ENCODE assay signal across 7 cellular contexts in the genomic region with DNA sequence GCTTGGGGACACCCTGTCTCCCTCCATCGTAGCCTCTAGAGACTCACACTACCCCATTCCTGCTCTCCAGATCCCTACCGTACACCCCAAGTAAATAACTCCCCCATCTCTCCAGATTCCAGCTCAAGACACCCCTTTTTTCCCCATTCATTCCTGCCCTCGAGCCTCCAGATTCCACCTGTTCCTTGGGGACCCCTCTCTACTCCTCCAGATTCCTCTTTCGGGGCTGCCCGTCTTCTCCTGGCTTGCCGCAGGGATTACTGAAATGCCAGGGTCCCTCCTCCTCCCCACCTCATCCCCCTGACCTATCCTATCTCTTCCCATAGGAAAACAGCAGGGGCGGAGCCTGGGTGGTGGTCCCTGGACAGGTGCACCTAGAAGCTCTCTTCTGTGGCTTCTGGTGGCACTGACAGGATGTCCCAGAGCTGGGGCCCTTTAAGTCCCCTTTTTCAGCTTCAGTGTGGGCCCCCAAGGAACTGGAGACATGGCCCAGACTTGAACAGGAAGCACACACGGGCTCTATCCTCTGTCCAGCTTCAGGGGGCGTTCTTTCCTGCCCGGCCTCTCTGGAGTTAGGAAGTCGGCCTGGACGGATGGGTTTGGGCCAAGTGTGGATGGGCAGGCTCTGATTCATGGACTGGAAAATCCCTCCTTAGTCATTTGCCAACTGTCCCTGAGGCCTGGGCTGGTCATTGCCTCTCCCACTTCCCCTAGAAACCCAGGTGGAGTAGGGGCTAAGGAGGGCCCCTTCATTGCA. TPM values are rescaled to one million over a fixed set of nuclear protein-coding genes. Genes with fewer than 3 reads are reported as not detected.
DNase-seq lines count a peak whose midpoint lies in the region; ATAC-seq, FAIRE-seq and TF ChIP-seq lines count a peak whose summit lies in the region.

No MANE protein-coding gene starts in this region.

- peak; percentile 70 for FAIRE-seq in GM12892 (lab: Jason Lieb, UNC)

- H3K27me3 ChIP-seq in lung (ENCODE audit: control insufficient read depth, insufficient read depth) (no peaks in the 10 kb centered on the region), upper lobe of left lung (no peaks in the 10 kb centered on the region)

- H3K9me3 ChIP-seq in lung (ENCODE audit: control insufficient read depth in 2 of 2, insufficient read depth in 1 of 2, low read length in 1 of 2) (no peaks in the 10 kb centered on the region), upper lobe of left lung (no peaks in the 10 kb centered on the region)

- no peak; the same call in 1 of the 2 replicates for TF ChIP-seq POLR2A in GM12892 (IDR thresholded peaks at IDR 0.05; ENCODE audit: low read depth, low read length)
- TF ChIP-seq POLR2A in upper lobe of left lung (IDR thresholded peaks at IDR 0.05) = peak in 1 of 4 donors; percentile 38

- 6 to 9% methylated on average over 12 of the region's 12 CpGs for WGBS in lung, 2 donors
- 10 to 18% methylated on average over 7 to 12 of the region's 12 CpGs for WGBS in upper lobe of left lung, 2 donors

- H3K4me3 ChIP-seq in lung = peak overlapping the region; percentile 79
- H3K4me3 ChIP-seq in upper lobe of left lung = peak overlapping the region; percentile 58 to 88 (median 76)

- no peaks in the 10 kb centered on the region for H3K36me3 ChIP-seq in lung (ENCODE audit: control insufficient read depth in 2 of 2, insufficient read depth in 2 of 2, low read length in 2 of 2)
- H3K36me3 ChIP-seq in upper lobe of left lung = peaks cover 0 to 6% (median 0%) of the 10 kb centered on the region in 4 donors

- TF ChIP-seq EP300 in upper lobe of left lung (IDR thresholded peaks at IDR 0.05) = peak in 1 of 4 donors; percentile 45

- ATAC-seq in lung (ENCODE audit: insufficient read depth, low FRiP score) (peak; percentile 10), upper lobe of left lung (ENCODE audit: low FRiP score in 2 of 2) (peak in 1 of 2 donors; percentile 56), HG02610 (IDR thresholded peaks at IDR 0.05; ENCODE audit: unreplicated experiment) (no peak)

- H3K27ac ChIP-seq in lung (ENCODE audit: low read depth in 1 of 2, low read length in 1 of 2) = peak overlapping the region; percentile 82 to 92
- H3K27ac ChIP-seq in upper lobe of left lung = peak overlapping the region; percentile 91 to 96 (median 92)

- no peak for TF ChIP-seq CTCF in lung (IDR thresholded peaks at IDR 0.05; ENCODE audit: control extremely low read depth, extremely low read depth)
- TF ChIP-seq CTCF in upper lobe of left lung (IDR thresholded peaks at IDR 0.05) = peak in 2 of 6 experiments; percentile 8 to 11

- DNase-seq in GM12892 (ENCODE audit: insufficient read length) (no peak), OCI-M1 (lab: John Stamatoyannopoulos, UW) (peak; percentile 61), dermis microvascular lymphatic vessel endothelial cell (ENCODE audit: low read depth in 2 of 2) (peak; percentile 90 to 97), lung (ENCODE audit: low spot score) (peak; percentile 62), upper lobe of left lung (peak in 1 of 2 donors; percentile 85), Ammon's horn (ENCODE audit: low spot score) (no peak)

- H3K4me1 ChIP-seq in lung (ENCODE audit: control insufficient read depth in 2 of 2, insufficient read depth in 2 of 2, low read length in 2 of 2) = peaks cover 4 to 6% of the 10 kb centered on the region in 2 donors
- peaks cover 24 to 45% (median 32%) of the 10 kb centered on the region in 4 donors for H3K4me1 ChIP-seq in upper lobe of left lung

RNA-seq across cellular contexts. Expression of gene ZSWIM4, which starts 1.2 kb away (rescaled TPM):
- 1.8 TPM for polyA plus RNA-seq in GM12892 (2012; ENCODE audit: missing spikeins)
- 8.5 and 18.6 TPM in 2 replicates for total RNA-seq in dermis microvascular lymphatic vessel endothelial cell
- 10 to 100 TPM in 1 of 2 donors, 1 to 10 TPM in 1; 7.6 to 10.5 TPM for total RNA-seq in lung
- polyA plus RNA-seq in lung = 10 to 100 TPM in 1 of 2 donors, 1 to 10 TPM in 1; 3.7 to 10.0 TPM
- total RNA-seq in upper lobe of left lung = 10 to 100 TPM in 4 of 6 donors, 1 to 10 TPM in 2; 7.3 to 22.6 (median 10.1) TPM

RNA-seq across cellular contexts. Expression of gene C19orf53, which starts 22.2 kb away (rescaled TPM):
- polyA plus RNA-seq in GM12892 (2012; ENCODE audit: missing spikeins) = 218 TPM
- total RNA-seq in dermis microvascular lymphatic vessel endothelial cell = 32.9 and 34.5 TPM in 2 replicates
- 10 to 100 TPM; 62.6 to 65.8 TPM for total RNA-seq in lung
- 100 to 1,000 TPM; 157 to 251 TPM for polyA plus RNA-seq in lung
- 100 to 1,000 TPM in 3 of 6 donors, 10 to 100 TPM in 2, 1 to 10 TPM in 1; 9.4 to 158 (median 96.5) TPM for total RNA-seq in upper lobe of left lung

RNA-seq across cellular contexts. Expression of gene MRI1, which starts 32.2 kb away (rescaled TPM):
- 14.7 TPM for polyA plus RNA-seq in GM12892 (2012; ENCODE audit: missing spikeins)
- total RNA-seq in dermis microvascular lymphatic vessel endothelial cell = 20.4 and 24.5 TPM in 2 replicates
- total RNA-seq in lung = 10 to 100 TPM; 35.4 to 63.2 TPM
- 10 to 100 TPM; 23.5 to 24.4 TPM for polyA plus RNA-seq in lung
- total RNA-seq in upper lobe of left lung = 100 to 1,000 TPM in 2 of 6 donors, 10 to 100 TPM in 4; 29.4 to 155 (median 42.3) TPM

Comparison
In these comparisons a context has a peak if more than half of its experiments do, and no peak if none do; other contexts are left out.
1. DNase-seq: peak in OCI-M1 (single experiment), dermis microvascular lymphatic vessel endothelial cell (2 of 2) and lung (single experiment); none in GM12892 (single experiment) and Ammon's horn (single experiment).